In the genomic region with DNA sequence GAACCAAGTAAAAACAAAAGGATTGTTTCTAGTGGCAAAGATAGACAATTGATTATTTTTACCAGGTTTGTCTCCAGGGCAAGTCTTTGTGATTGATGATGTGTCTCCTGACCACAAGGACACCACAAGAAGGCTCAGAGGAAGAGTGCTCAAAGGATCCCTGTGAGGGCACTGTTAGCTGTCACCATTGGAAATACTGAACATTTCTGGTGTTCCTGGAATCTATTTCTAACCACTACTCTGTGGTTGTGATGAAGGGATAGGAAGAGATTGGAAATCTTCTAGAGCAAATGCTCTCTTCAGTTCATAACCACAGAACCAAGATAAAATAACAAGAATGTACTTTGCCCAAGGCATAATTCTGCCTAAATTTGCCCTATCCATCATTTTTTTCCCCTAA, we compare ENCODE assay signal across 1 cellular context.
TF ChIP-seq lines count a peak whose summit lies in the region.

No MANE protein-coding gene starts in this region.

TF ChIP-seq in HCT116, 20 proteins besides CTCF, POLR2A, EP300 and RAD21 (continued from another document):
- TF ChIP-seq ZBTB33 (IDR thresholded peaks at IDR 0.05; ENCODE audit: extremely low read depth, insufficient replicate concordance, low read length) (no peak), SIN3A (IDR thresholded peaks at IDR 0.05; ENCODE audit: low read depth) (no peak; the same call in none of the 2 replicates), EZH2phosphoT487 (IDR thresholded peaks at IDR 0.05; ENCODE audit: borderline replicate concordance) (no peak), ELF1 (IDR thresholded peaks at IDR 0.05; ENCODE audit: borderline replicate concordance, low read depth) (no peak; the same call in 1 of the 2 replicates), SRF (IDR thresholded peaks at IDR 0.05; ENCODE audit: low read depth) (0 out of 2 replicates have a peak, but pooled peaks have one; percentile 44), ZFX (IDR thresholded peaks at IDR 0.05) (no peak)
- TF ChIP-seq, protein P1, sequence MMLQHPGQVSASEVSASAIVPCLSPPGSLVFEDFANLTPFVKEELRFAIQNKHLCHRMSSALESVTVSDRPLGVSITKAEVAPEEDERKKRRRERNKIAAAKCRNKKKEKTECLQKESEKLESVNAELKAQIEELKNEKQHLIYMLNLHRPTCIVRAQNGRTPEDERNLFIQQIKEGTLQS (IDR thresholded peaks at IDR 0.05) = no peak
TF ChIP-seq in HCT116: peak in this region for 9.
